ENCODE assay signal across 8 cellular contexts in genomic region chr6:26421259-26422144, GRCh38. TPM values are rescaled to one million over a fixed set of nuclear protein-coding genes. Genes with fewer than 3 reads are reported as not detected.
A peak's percentile ranks its signal among the peaks of the same experiment; 100 is the strongest.
DNase-seq lines count a peak whose midpoint lies in the region; ATAC-seq and TF ChIP-seq lines count a peak whose summit lies in the region.

No MANE protein-coding gene starts in this region.

- DNase-seq in GM10248 (ENCODE audit: extremely low spot score) (peak; percentile 84), MG63 (peak; percentile 68), SIG-M5 treated with dmso at 0.1 percent for 504 hours (lab: John Stamatoyannopoulos, UW; ENCODE audit: unreplicated experiment) (peak; percentile 80), glomerular endothelial cell (ENCODE audit: extremely low read depth, low read depth, low spot score) (peak; percentile 88)
- peak; percentile 25 for DNase-seq in activated naive CD4-positive, alpha-beta T cell treated with anti-CD3 and anti-CD28 coated beads, Interleukin-2, amount 50 U/mL, for 16 hours

- H3K27ac ChIP-seq in HEK293 (ENCODE audit: extremely low read depth, low read depth, low read length): peak overlapping the region; percentile 63; the same call in 1 of the 2 replicates

- no peak for ATAC-seq in GM19397 (IDR thresholded peaks at IDR 0.05; ENCODE audit: unreplicated experiment)

- no peaks in the 10 kb centered on the region for H3K9me3 ChIP-seq in HEK293 (ENCODE audit: control insufficient read depth, insufficient read depth, low read depth, low read length)
- no peaks in the 10 kb centered on the region for H3K9me3 ChIP-seq in MG63
- peaks cover 2% of the 10 kb centered on the region for H3K9me3 ChIP-seq in neuron (ENCODE audit: low read length)

- H3K36me3 ChIP-seq in HEK293 (ENCODE audit: control insufficient read depth in 2 of 2, insufficient read depth in 1 of 2, low read length in 2 of 2) (peaks cover 9 to 30% of the 10 kb centered on the region in 2 experiments), MG63 (no peaks in the 10 kb centered on the region), neuron (ENCODE audit: insufficient read depth, low read length) (peaks cover 13% of the 10 kb centered on the region)

- H3K27me3 ChIP-seq in MG63: no peaks in the 10 kb centered on the region
- no peaks in the 10 kb centered on the region for H3K27me3 ChIP-seq in neuron (ENCODE audit: insufficient read depth, low read length)

- no peak for TF ChIP-seq CTCF in GM10248 (IDR thresholded peaks at IDR 0.05; ENCODE audit: control extremely low read depth, extremely low read depth, low read depth, missing control alignments)
- TF ChIP-seq CTCF in HEK293 (tag by site-specific recombination; IDR thresholded peaks at IDR 0.05): no peak

- H3K4me3 ChIP-seq in HEK293 (ENCODE audit: low read depth, low read length): peak overlapping the region; percentile 80
- peak overlapping the region; percentile 94 for H3K4me3 ChIP-seq in MG63
- H3K4me3 ChIP-seq in neuron (ENCODE audit: low read length): peak overlapping the region; percentile 66

- CTCF ChIA-PET in GM10248 (lab: Yijun Ruan, JAX) (interaction anchor here (0.7 to 1.9 kb wide), 4 partner anchors 23 to 149 kb away, joined by 3 to 7 read pairs (median 4); partner anchors contain the start of gene BTN2A2), HEK293 (lab: Yijun Ruan, JAX) (interaction anchor here (0.7 to 4.2 kb wide), 2 partner anchors 80 to 87 kb away, joined by 3 to 25 read pairs; no protein-coding TSS in a partner anchor)

- peak overlapping the region; percentile 71 for H2AFZ ChIP-seq in neuron (ENCODE audit: low read depth, low read length)

- H3K4me1 ChIP-seq in HEK293 (ENCODE audit: control insufficient read depth, insufficient read depth, low read length): no peaks in the 10 kb centered on the region
- peaks cover 13% of the 10 kb centered on the region for H3K4me1 ChIP-seq in neuron (ENCODE audit: insufficient read depth, low read length)

- POLR2A ChIA-PET in GM10248 (lab: Yijun Ruan, JAX) (no interaction called here), HEK293 (lab: Yijun Ruan, JAX) (no interaction called here)

TF ChIP-seq in HEK293, 187 proteins besides CTCF, POLR2A, EP300 and RAD21 (continues in another document):
- no peak for TF ChIP-seq ZSCAN30 (tag by site-specific recombination; IDR thresholded peaks at IDR 0.05)
- TF ChIP-seq ZNF560 (tag by site-specific recombination; IDR thresholded peaks at IDR 0.05; ENCODE audit: borderline replicate concordance): no peak
- no peak for TF ChIP-seq BCL6B (tag by site-specific recombination; IDR thresholded peaks at IDR 0.05)
- TF ChIP-seq ZNF768 (tag by site-specific recombination; IDR thresholded peaks at IDR 0.05): no peak
- TF ChIP-seq GLIS2 (tag by site-specific recombination; IDR thresholded peaks at IDR 0.05): peak; percentile 70
- TF ChIP-seq SP7 (tag by site-specific recombination; IDR thresholded peaks at IDR 0.05): 0 out of 2 replicates have a peak, but pooled peaks have one; percentile 37
- TF ChIP-seq ZNF777 (tag by site-specific recombination; IDR thresholded peaks at IDR 0.05; ENCODE audit: borderline replicate concordance): no peak
- no peak for TF ChIP-seq ZNF488 (tag by site-specific recombination; IDR thresholded peaks at IDR 0.05)
- TF ChIP-seq ZNF830 (tag by site-specific recombination; IDR thresholded peaks at IDR 0.05; ENCODE audit: low read depth): no peak
- no peak for TF ChIP-seq ZNF626 (tag by site-specific recombination; IDR thresholded peaks at IDR 0.05)
- no peak for TF ChIP-seq GLI2 (tag by site-specific recombination; IDR thresholded peaks at IDR 0.05; ENCODE audit: borderline replicate concordance, low read depth)
- TF ChIP-seq ZNF10 (tag by site-specific recombination; IDR thresholded peaks at IDR 0.05): no peak
- no peak for TF ChIP-seq ZNF112 (tag by site-specific recombination; IDR thresholded peaks at IDR 0.05)
- TF ChIP-seq ZNF521 (tag by site-specific recombination; IDR thresholded peaks at IDR 0.05): no peak
- no peak for TF ChIP-seq ZNF561 (tag by site-specific recombination; IDR thresholded peaks at IDR 0.05; ENCODE audit: borderline replicate concordance)
- no peak for TF ChIP-seq ZNF140 (tag by site-specific recombination; IDR thresholded peaks at IDR 0.05)
- no peak for TF ChIP-seq HIC1 (tag by site-specific recombination; IDR thresholded peaks at IDR 0.05)
- no peak for TF ChIP-seq ZNF704 (tag by site-specific recombination; IDR thresholded peaks at IDR 0.05)
- peak; percentile 81 for TF ChIP-seq ZNF341 (tag by site-specific recombination; IDR thresholded peaks at IDR 0.05; ENCODE audit: low read depth)
- no peak for TF ChIP-seq ZNF530 (tag by site-specific recombination; IDR thresholded peaks at IDR 0.05; ENCODE audit: low read depth)
- TF ChIP-seq PRDM1 (tag by site-specific recombination; IDR thresholded peaks at IDR 0.05): peak; percentile 94
- TF ChIP-seq ZNF274 (IDR thresholded peaks at IDR 0.05; ENCODE audit: low read length): no peak
- no peak for TF ChIP-seq ZNF274 (tag by site-specific recombination; IDR thresholded peaks at IDR 0.05; ENCODE audit: borderline replicate concordance)
- peak; percentile 69; the same call in 1 of the 2 replicates for TF ChIP-seq ZNF394 (tag by site-specific recombination; IDR thresholded peaks at IDR 0.05; ENCODE audit: borderline replicate concordance)
- TF ChIP-seq ZNF585B (tag by site-specific recombination; IDR thresholded peaks at IDR 0.05): no peak
- TF ChIP-seq ZNF248 (tag by site-specific recombination; IDR thresholded peaks at IDR 0.05): no peak
- TF ChIP-seq ZBTB17 (tag by site-specific recombination; IDR thresholded peaks at IDR 0.05): peak; percentile 53
- no peak for TF ChIP-seq ZNF292 (tag by site-specific recombination; IDR thresholded peaks at IDR 0.05; ENCODE audit: borderline replicate concordance, low read depth)
- no peak for TF ChIP-seq ZNF23 (tag by site-specific recombination; IDR thresholded peaks at IDR 0.05; ENCODE audit: borderline replicate concordance)
- TF ChIP-seq MEIS1 (CRISPR knock-in tag; IDR thresholded peaks at IDR 0.05; ENCODE audit: borderline replicate concordance): no peak
- no peak for TF ChIP-seq ZNF19 (tag by site-specific recombination; IDR thresholded peaks at IDR 0.05; ENCODE audit: low read depth)

RNA-seq across cellular contexts. Expression of gene BTN3A3, which starts 18.8 kb away (rescaled TPM):
- total RNA-seq in MG63 (2014; rRNA removed; shearing (Covaris generic); ENCODE audit: low replicate concordance): 7.5 and 16.1 TPM in 2 replicates
- total RNA-seq in glomerular endothelial cell: 13.0 and 16.9 TPM in 2 replicates

RNA-seq across cellular contexts. Expression of gene BTN3A1, which starts 19.4 kb away (rescaled TPM):
- total RNA-seq in MG63 (2014; rRNA removed; shearing (Covaris generic); ENCODE audit: low replicate concordance): 11.2 and 11.3 TPM in 2 replicates
- total RNA-seq in glomerular endothelial cell: 10.2 and 13.9 TPM in 2 replicates

RNA-seq across cellular contexts. Expression of gene BTN2A1, which starts 36.3 kb away (rescaled TPM):
- total RNA-seq in MG63 (2014; rRNA removed; shearing (Covaris generic); ENCODE audit: low replicate concordance): 2.9 and 6.6 TPM in 2 replicates
- 12.2 and 21.6 TPM in 2 replicates for total RNA-seq in glomerular endothelial cell

RNA-seq across cellular contexts. Expression of gene BTN2A2, which starts 38.6 kb away (rescaled TPM):
- total RNA-seq in MG63 (2014; rRNA removed; shearing (Covaris generic); ENCODE audit: low replicate concordance): 3.2 and 3.8 TPM in 2 replicates
- total RNA-seq in glomerular endothelial cell: 10.8 and 14.2 TPM in 2 replicates

RNA-seq across cellular contexts. Expression of gene BTN3A2, which starts 56.5 kb away (rescaled TPM):
- total RNA-seq in MG63 (2014; rRNA removed; shearing (Covaris generic); ENCODE audit: low replicate concordance): 0.99 and 2.1 TPM in 2 replicates
- total RNA-seq in glomerular endothelial cell: 16.5 and 18.0 TPM in 2 replicates

Comparison
In these comparisons a context has a peak if more than half of its experiments do, and no peak if none do; other contexts are left out.
1. DNase-seq: peak in every context shown above with its lines; median percentile 88 in glomerular endothelial cell; 84 in GM10248; 80 in SIG-M5 treated with dmso at 0.1 percent for 504 hours; 68 in MG63; 25 in activated naive CD4-positive, alpha-beta T cell treated with anti-CD3 and anti-CD28 coated beads, Interleukin-2, amount 50 U/mL, for 16 hours.